ENCODE assay signal across 11 cellular contexts in genomic region chr9:130265431-130266235, GRCh38. TPM values are rescaled to one million over a fixed set of nuclear protein-coding genes. Genes with fewer than 3 reads are reported as not detected.
DNase-seq lines count a peak whose midpoint lies in the region; ATAC-seq and TF ChIP-seq lines count a peak whose summit lies in the region.
"Had no signal": no experiment of that assay in that cellular context is flagged by ENCODE, and none has a peak within 500 bp of the region (broad histone marks: within the 10 kb centered on the region; RNA-seq: fewer than 3 reads in every experiment).

Gene HMCN2, plus strand, starts transcription at chr9:130265760. Its CDS starts 119 bp downstream, at chr9:130265879.

- H3K9me3 ChIP-seq in mucosa of rectum (ENCODE audit: control insufficient read depth in 2 of 2, low read length in 2 of 2), result no peaks in the 10 kb centered on the region
- H3K9me3 ChIP-seq in vagina, result no peaks in the 10 kb centered on the region

- peak; percentile 18 for DNase-seq in activated CD8-positive, alpha-beta T cell treated with anti-CD3 and anti-CD28 coated beads for 36 hours
- DNase-seq in activated CD8-positive, alpha-beta T cell treated with anti-CD3 and anti-CD28 coated beads, Interleukin-2, amount 10 ng/mL, durations not matched to agents 7 days and 5 days, result no peak
- DNase-seq in vagina (ENCODE audit: extremely low spot score in 2 of 2) (peak in 1 of 2 donors; percentile 84), GOT3 (lab: John Stamatoyannopoulos, UW) (no peak)
- DNase-seq: CD4-positive, CD25-positive, alpha-beta regulatory T cell had no signal

- ATAC-seq in activated CD8-positive, alpha-beta T cell treated with anti-CD3 and anti-CD28 coated beads for 36 hours, result peak; percentile 42
- ATAC-seq in activated CD8-positive, alpha-beta T cell treated with anti-CD3 and anti-CD28 coated beads, Interleukin-2, amount 10 ng/mL, durations not matched to agents 7 days and 5 days, result no peak
- ATAC-seq in esophagus mucosa (peak; percentile 42), GM21528 (IDR thresholded peaks at IDR 0.05; ENCODE audit: low FRiP score, unreplicated experiment) (no peak), HG02852 (IDR thresholded peaks at IDR 0.05; ENCODE audit: unreplicated experiment) (no peak)

- H3K27me3 Mint-ChIP-seq in activated CD8-positive, alpha-beta T cell treated with anti-CD3 and anti-CD28 coated beads for 36 hours, result peaks cover 64% of the 10 kb centered on the region
- peaks cover 62% of the 10 kb centered on the region for H3K27me3 Mint-ChIP-seq in activated CD8-positive, alpha-beta T cell treated with anti-CD3 and anti-CD28 coated beads, Interleukin-2, amount 10 ng/mL, durations not matched to agents 7 days and 5 days (ENCODE audit: low read depth)

- H3K27me3 ChIP-seq in mucosa of rectum (ENCODE audit: control insufficient read depth in 2 of 2, insufficient read depth in 2 of 2, low read length in 2 of 2) (peaks cover 38 to 42% of the 10 kb centered on the region in 2 donors), vagina (no peaks in the 10 kb centered on the region)

- H3K4me1 ChIP-seq in mucosa of rectum (ENCODE audit: control insufficient read depth in 2 of 2, insufficient read depth in 2 of 2, low read length in 2 of 2) (peaks cover 0 to 10% of the 10 kb centered on the region in 2 donors), vagina (peaks cover 19% of the 10 kb centered on the region)
- H3K4me1 ChIP-seq: parathyroid adenoma had no signal

- H3K4me1 Mint-ChIP-seq in activated CD8-positive, alpha-beta T cell treated with anti-CD3 and anti-CD28 coated beads for 36 hours (ENCODE audit: low read depth), result peaks cover 2% of the 10 kb centered on the region
- H3K4me1 Mint-ChIP-seq in activated CD8-positive, alpha-beta T cell treated with anti-CD3 and anti-CD28 coated beads, Interleukin-2, amount 10 ng/mL, durations not matched to agents 7 days and 5 days (ENCODE audit: low read depth), result no peaks in the 10 kb centered on the region

- no peak for TF ChIP-seq CTCF in activated CD8-positive, alpha-beta T cell treated with anti-CD3 and anti-CD28 coated beads for 36 hours (IDR thresholded peaks at IDR 0.05)
- TF ChIP-seq CTCF in vagina (IDR thresholded peaks at IDR 0.05), result no peak

- peak within 1 kb of the TSS in 1 of 2 donors; percentile 34 for H3K9ac ChIP-seq in mucosa of rectum (ENCODE audit: low read depth in 1 of 2, low read length in 2 of 2)
- H3K9ac ChIP-seq: parathyroid adenoma had no signal

- peak within 1 kb of the TSS; percentile 23 for H3K4me3 ChIP-seq in mucosa of rectum (ENCODE audit: low read length in 2 of 2)
- H3K4me3 ChIP-seq in vagina, result peak within 1 kb of the TSS; percentile 39 to 41

- CTCF ChIA-PET in activated CD8-positive, alpha-beta T cell treated with anti-CD3 and anti-CD28 coated beads for 36 hours (lab: Charles Lee), result no interaction called here
- CTCF ChIA-PET in activated CD8-positive, alpha-beta T cell treated with anti-CD3 and anti-CD28 coated beads, Interleukin-2, amount 10 ng/mL, durations not matched to agents 7 days and 5 days (lab: Charles Lee), result no interaction called here

- H3K36me3 ChIP-seq in mucosa of rectum (ENCODE audit: control insufficient read depth in 2 of 2, insufficient read depth in 2 of 2, low read length in 2 of 2) (no peaks in the 10 kb centered on the region), vagina (no peaks in the 10 kb centered on the region)

- POLR2A ChIA-PET in activated CD8-positive, alpha-beta T cell treated with anti-CD3 and anti-CD28 coated beads for 36 hours (lab: Charles Lee), result no interaction called here
- POLR2A ChIA-PET in activated CD8-positive, alpha-beta T cell treated with anti-CD3 and anti-CD28 coated beads, Interleukin-2, amount 10 ng/mL, durations not matched to agents 7 days and 5 days (lab: Charles Lee), result interaction anchor here (1.0 kb wide), 1 partner anchor 213 kb away, joined by 3 read pairs; no protein-coding TSS in a partner anchor

- intact Hi-C loops in activated CD8-positive, alpha-beta T cell treated with anti-CD3 and anti-CD28 coated beads for 36 hours (cut with micrococcal nuclease), result no loop called here
- intact Hi-C loops in vagina (cut with DNase I), result no loop called here

- no peak for TF ChIP-seq POLR2A in vagina (IDR thresholded peaks at IDR 0.05)

- no peak within 1 kb of the TSS for H3K4me3 Mint-ChIP-seq in activated CD8-positive, alpha-beta T cell treated with anti-CD3 and anti-CD28 coated beads for 36 hours
- no peak within 1 kb of the TSS for H3K4me3 Mint-ChIP-seq in activated CD8-positive, alpha-beta T cell treated with anti-CD3 and anti-CD28 coated beads, Interleukin-2, amount 10 ng/mL, durations not matched to agents 7 days and 5 days

- no peak within 1 kb of the TSS for H3K27ac Mint-ChIP-seq in activated CD8-positive, alpha-beta T cell treated with anti-CD3 and anti-CD28 coated beads for 36 hours
- no peak within 1 kb of the TSS for H3K27ac Mint-ChIP-seq in activated CD8-positive, alpha-beta T cell treated with anti-CD3 and anti-CD28 coated beads, Interleukin-2, amount 10 ng/mL, durations not matched to agents 7 days and 5 days
- H3K27ac Mint-ChIP-seq: CD4-positive, CD25-positive, alpha-beta regulatory T cell had no signal

- H3K27ac ChIP-seq in mucosa of rectum (ENCODE audit: low read depth in 2 of 2, low read length in 2 of 2) (peak within 1 kb of the TSS; percentile 42 to 58), vagina (peak within 1 kb of the TSS; percentile 13)
- H3K27ac ChIP-seq: parathyroid adenoma had no signal

- H3K36me3 Mint-ChIP-seq in activated CD8-positive, alpha-beta T cell treated with anti-CD3 and anti-CD28 coated beads for 36 hours (ENCODE audit: low read depth), result no peaks in the 10 kb centered on the region
- H3K36me3 Mint-ChIP-seq in activated CD8-positive, alpha-beta T cell treated with anti-CD3 and anti-CD28 coated beads, Interleukin-2, amount 10 ng/mL, durations not matched to agents 7 days and 5 days (ENCODE audit: low read depth), result no peaks in the 10 kb centered on the region
- H3K36me3 Mint-ChIP-seq: CD4-positive, CD25-positive, alpha-beta regulatory T cell; IgD-negative memory B cell had no signal

- H3K9me3 Mint-ChIP-seq in activated CD8-positive, alpha-beta T cell treated with anti-CD3 and anti-CD28 coated beads for 36 hours, result no peaks in the 10 kb centered on the region
- no peaks in the 10 kb centered on the region for H3K9me3 Mint-ChIP-seq in activated CD8-positive, alpha-beta T cell treated with anti-CD3 and anti-CD28 coated beads, Interleukin-2, amount 10 ng/mL, durations not matched to agents 7 days and 5 days (ENCODE audit: insufficient read depth)
- H3K9me3 Mint-ChIP-seq: IgD-negative memory B cell had no signal

RNA-seq across cellular contexts. Expression of gene HMCN2, which starts in this region (rescaled TPM):
- total RNA-seq in activated CD8-positive, alpha-beta T cell treated with anti-CD3 and anti-CD28 coated beads for 36 hours, result not detected
- total RNA-seq in activated CD8-positive, alpha-beta T cell treated with anti-CD3 and anti-CD28 coated beads, Interleukin-2, amount 10 ng/mL, durations not matched to agents 7 days and 5 days, result not detected
- total RNA-seq in esophagus mucosa (1.6 TPM), vagina (5.2 TPM)
- total RNA-seq: CD4-positive, CD25-positive, alpha-beta regulatory T cell had no signal

Comparison
In these comparisons a context has a peak if more than half of its experiments do, and no peak if none do; other contexts are left out.
1. Peak in DNase-seq and ATAC-seq in activated CD8-positive, alpha-beta T cell treated with anti-CD3 and anti-CD28 coated beads for 36 hours; RNA of the gene not detected or under 1 TPM.